Comparison of ENCODE assay signal across 12 cellular contexts in the genomic region with DNA sequence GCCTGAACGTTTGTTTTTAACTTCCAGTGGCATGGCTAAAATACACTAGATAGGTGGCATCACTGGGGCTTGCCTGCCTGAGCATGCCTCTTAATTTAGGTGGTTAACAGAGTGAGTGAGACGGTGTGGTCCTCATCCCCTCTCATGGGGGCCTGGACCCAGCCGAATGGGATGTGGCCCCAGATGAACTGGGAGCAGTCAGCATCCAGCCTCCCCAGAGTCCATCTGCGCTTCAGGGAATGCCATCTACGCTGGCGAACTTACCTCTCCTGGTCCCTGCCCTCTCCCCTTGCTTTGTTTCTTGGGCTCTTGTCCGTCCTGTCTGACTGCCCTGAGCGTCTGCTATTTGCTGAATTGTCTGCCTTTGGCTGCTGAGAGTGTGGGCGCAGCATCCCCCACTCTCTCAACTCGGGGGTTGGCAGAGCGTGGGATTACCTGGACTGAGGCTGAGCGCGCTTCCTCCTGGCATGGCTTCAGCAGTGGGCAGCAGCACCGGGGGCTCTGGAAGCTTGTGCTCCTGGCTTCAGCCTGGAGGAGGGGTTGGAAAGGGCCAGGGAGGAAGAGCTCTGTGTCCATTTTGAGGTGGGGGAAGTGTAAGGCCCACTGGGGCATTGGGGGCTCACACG. TPM values are rescaled to one million over a fixed set of nuclear protein-coding genes. Genes with fewer than 3 reads are reported as not detected.
DNase-seq lines count a peak whose midpoint lies in the region; ATAC-seq and TF ChIP-seq lines count a peak whose summit lies in the region.
"Had no signal": no experiment of that assay in that cellular context is flagged by ENCODE, and none has a peak within 500 bp of the region (broad histone marks: within the 10 kb centered on the region; RNA-seq: fewer than 3 reads in every experiment).

No MANE protein-coding gene starts in this region.

- ATAC-seq in RWPE2 (ENCODE audit: low read depth) = no peak

- no peak for TF ChIP-seq CTCF in DOHH2 (IDR thresholded peaks at IDR 0.05; ENCODE audit: low read depth, low read length, poor library complexity, severe bottlenecking)
- TF ChIP-seq CTCF in RWPE2 (IDR thresholded peaks at IDR 0.05; ENCODE audit: poor library complexity, severe bottlenecking) = no peak
- no peak for TF ChIP-seq CTCF in testis (IDR thresholded peaks at IDR 0.05)

- H4K20me1 ChIP-seq in DOHH2 (ENCODE audit: control insufficient read depth, insufficient read depth, low read depth, low read length) = peaks cover 4% of the 10 kb centered on the region; the same call in 1 of the 2 replicates

- peaks cover 9% of the 10 kb centered on the region for H3K36me3 ChIP-seq in DOHH2 (ENCODE audit: control insufficient read depth, low read length)
- H3K36me3 ChIP-seq in RWPE2 (ENCODE audit: low read depth) = no peaks in the 10 kb centered on the region
- H3K36me3 ChIP-seq in testis (ENCODE audit: low read depth, missing control alignments) = no peaks in the 10 kb centered on the region

- intact Hi-C loops in testis (cut with DNase I; ENCODE audit: low total_unique reads) = no loop called here

- DNase-seq in RWPE2 (ENCODE audit: low spot score) (no peak), dermis blood vessel endothelial cell (no peak), testis (no peak)
- DNase-seq in stimulated activated CD4-positive, alpha-beta T cell treated with anti-CD3 and anti-CD28 coated beads, Interleukin-2, amount 100 ng/mL, for 24 hours = no peak
- DNase-seq: activated CD4-positive, alpha-beta T cell treated with anti-CD3 and anti-CD28 coated beads for 1 hour; NCI-H1930; RPMI8226 had no signal

- peaks cover 75% of the 10 kb centered on the region for H3K79me2 ChIP-seq in DOHH2 (ENCODE audit: control insufficient read depth, low read length)

- H3K9me2 ChIP-seq in DOHH2 (replicated peaks; ENCODE audit: control insufficient read depth, low read length) = no peaks in the 10 kb centered on the region

- H3K9me3 ChIP-seq in DOHH2 (ENCODE audit: control insufficient read depth, insufficient read depth, low read length) (no peaks in the 10 kb centered on the region), RWPE2 (ENCODE audit: severe bottlenecking) (no peaks in the 10 kb centered on the region), testis (no peaks in the 10 kb centered on the region)

- H3K27ac ChIP-seq in DOHH2 (ENCODE audit: low read depth, low read length) = no peak overlapping the region
- peak overlapping the region; percentile 68 for H3K27ac ChIP-seq in RWPE2 (ENCODE audit: poor library complexity, severe bottlenecking)
- H3K27ac ChIP-seq in layer of hippocampus (ENCODE audit: low read depth, low read length) = peak overlapping the region; percentile 65
- H3K27ac ChIP-seq in skin epidermis = peak overlapping the region in 20 of 21 experiments; percentile 4 to 94 (median 80)
- H3K27ac ChIP-seq in testis = no peak overlapping the region

- H3F3A ChIP-seq in DOHH2 (ENCODE audit: control insufficient read depth, insufficient read depth) = no peaks in the 10 kb centered on the region

- no peak overlapping the region for H3K4me3 ChIP-seq in DOHH2 (ENCODE audit: low read length)
- H3K4me3 ChIP-seq in RWPE2 (ENCODE audit: severe bottlenecking) = no peak overlapping the region
- peak overlapping the region in 3 of 7 experiments; percentile 6 to 89 (median 20) for H3K4me3 ChIP-seq in skin epidermis
- H3K4me3 ChIP-seq in testis = no peak overlapping the region

- H3K27me3 ChIP-seq in DOHH2 (ENCODE audit: control insufficient read depth, low read length) (no peaks in the 10 kb centered on the region), RWPE2 (ENCODE audit: insufficient read depth, poor library complexity, severe bottlenecking) (no peaks in the 10 kb centered on the region), layer of hippocampus (ENCODE audit: control insufficient read depth, insufficient read depth, low read length) (no peaks in the 10 kb centered on the region), testis (no peaks in the 10 kb centered on the region)

- peak overlapping the region; percentile 38; the same call in 1 of the 2 replicates for H3K4me2 ChIP-seq in DOHH2 (ENCODE audit: low read length)

- H3K4me1 ChIP-seq in DOHH2 (ENCODE audit: control insufficient read depth, low read length) (peaks cover 43% of the 10 kb centered on the region), RWPE2 (ENCODE audit: insufficient read depth, poor library complexity, severe bottlenecking) (peaks cover 31% of the 10 kb centered on the region), testis (peaks cover 33% of the 10 kb centered on the region)

- 83 to 91% methylated on average over 14 to 15 of the region's 15 CpGs for WGBS in testis, 2 donors

- no peak for TF ChIP-seq POLR2A in testis (IDR thresholded peaks at IDR 0.05)

RNA-seq across cellular contexts. Expression of gene RAB40C, which starts 2.1 kb away (rescaled TPM):
- 13.3 and 14.1 TPM in 2 replicates for total RNA-seq in dermis blood vessel endothelial cell
- 10 to 100 TPM; 47.9 to 51.2 TPM for total RNA-seq in testis
- 27.6 TPM for polyA plus RNA-seq in testis (ENCODE audit: insufficient read depth, low read depth, low replicate concordance)

RNA-seq across cellular contexts. Expression of gene PIGQ, which starts 22.2 kb away (rescaled TPM):
- total RNA-seq in dermis blood vessel endothelial cell (25.4 and 32.2 TPM in 2 replicates), testis (100 to 1,000 TPM in 1 of 2 donors, 10 to 100 TPM in 1; 95.4 to 123 TPM)
- polyA plus RNA-seq in testis (ENCODE audit: insufficient read depth, low read depth, low replicate concordance) = 80.5 TPM

RNA-seq across cellular contexts. Expression of gene NHLRC4, which starts 25.2 kb away (rescaled TPM):
- total RNA-seq in dermis blood vessel endothelial cell = 1.9 and 2.7 TPM in 2 replicates
- total RNA-seq in testis = 1 to 10 TPM; 4.5 TPM
- 3.0 TPM for polyA plus RNA-seq in testis (ENCODE audit: insufficient read depth, low read depth, low replicate concordance)

RNA-seq across cellular contexts. Expression of gene PRR35, which starts 31.8 kb away (rescaled TPM):
- total RNA-seq in dermis blood vessel endothelial cell (not detected in 2 replicates), testis (1 to 10 TPM; 5.0 to 7.2 TPM)
- 1.7 TPM for polyA plus RNA-seq in testis (ENCODE audit: insufficient read depth, low read depth, low replicate concordance)
- total RNA-seq: aorta, left colon had no signal

RNA-seq across cellular contexts. Expression of gene WFIKKN1, which starts 38.8 kb away (rescaled TPM):
- 0.14 and 0.17 TPM in 2 replicates for total RNA-seq in dermis blood vessel endothelial cell
- total RNA-seq in testis = 10 to 100 TPM in 1 of 2 donors, 1 to 10 TPM in 1; 3.5 to 10.5 TPM
- polyA plus RNA-seq in testis (ENCODE audit: insufficient read depth, low read depth, low replicate concordance) = 1.1 TPM

Comparison
In these comparisons a context has a peak if more than half of its experiments do, and no peak if none do; other contexts are left out.
1. H3K27ac ChIP-seq: peak in RWPE2 (single experiment), layer of hippocampus (single experiment) and skin epidermis (20 of 21); none in DOHH2 (single experiment) and testis (0 of 2).